In genomic region chr3:98777801-98778220, GRCh38 we compare ENCODE assay signal across 11 cellular contexts. TPM values are rescaled to one million over a fixed set of nuclear protein-coding genes. Genes with fewer than 3 reads are reported as not detected.
DNase-seq lines count a peak whose midpoint lies in the region; ATAC-seq and TF ChIP-seq lines count a peak whose summit lies in the region.
"Had no signal": no experiment of that assay in that cellular context is flagged by ENCODE, and none has a peak within 500 bp of the region (broad histone marks: within the 10 kb centered on the region; RNA-seq: fewer than 3 reads in every experiment).

No MANE protein-coding gene starts in this region.

- peak; percentile 65 for DNase-seq in EL
- DNase-seq in fibroblast of villous mesenchyme (ENCODE audit: low read depth): peak; percentile 92
- no peak for DNase-seq in KG1 (lab: John Stamatoyannopoulos, UW)
- DNase-seq in superior temporal gyrus (ENCODE audit: extremely low spot score): no peak
- DNase-seq: COR-L47, upper lobe of left lung had no signal

- H3K36me3 ChIP-seq in skeletal muscle satellite cell (ENCODE audit: insufficient read depth, low read length): no peaks in the 10 kb centered on the region

- peak overlapping the region; percentile 47 for H3K4me2 ChIP-seq in skeletal muscle satellite cell (ENCODE audit: low read length)

- peak overlapping the region; percentile 42 for H3K27ac ChIP-seq in VCaP

- no peak overlapping the region for H3K4me3 ChIP-seq in fibroblast of villous mesenchyme (ENCODE audit: low read depth, low read length)
- no peak overlapping the region for H3K4me3 ChIP-seq in skeletal muscle satellite cell (ENCODE audit: low read length)
- H3K4me3 ChIP-seq: upper lobe of left lung had no signal

- ATAC-seq in HG02763 (IDR thresholded peaks at IDR 0.05; ENCODE audit: unreplicated experiment) (no peak), HG02623 (IDR thresholded peaks at IDR 0.05; ENCODE audit: unreplicated experiment) (no peak)

- no peaks in the 10 kb centered on the region for H3K27me3 ChIP-seq in skeletal muscle satellite cell (ENCODE audit: control insufficient read depth, insufficient read depth, low read length)
- H3K27me3 ChIP-seq: upper lobe of left lung had no signal

- H3K9ac ChIP-seq in skeletal muscle satellite cell (ENCODE audit: low read depth, low read length): no peak overlapping the region

- H3K9me3 ChIP-seq in skeletal muscle satellite cell (replicated peaks; ENCODE audit: low read length): no peaks in the 10 kb centered on the region
- H3K9me3 ChIP-seq: upper lobe of left lung had no signal

- H3K4me1 ChIP-seq in skeletal muscle satellite cell (ENCODE audit: control insufficient read depth, insufficient read depth, low read length): peaks cover 35% of the 10 kb centered on the region

- peak; percentile 17; the same call in 1 of the 2 replicates for TF ChIP-seq CTCF in VCaP (conservative IDR thresholded peaks at IDR 0.05)
- TF ChIP-seq CTCF in fibroblast of villous mesenchyme (IDR thresholded peaks at IDR 0.05; ENCODE audit: insufficient read depth, low read depth, low read length): peak; percentile 25

RNA-seq across cellular contexts. Expression of gene ST3GAL6, which starts 14.7 kb away (rescaled TPM):
- 3.9 and 5.2 TPM in 2 replicates for total RNA-seq in fibroblast of villous mesenchyme
- total RNA-seq in skeletal muscle satellite cell (2012; rRNA removed): 2.0 and 3.5 TPM in 2 replicates
- total RNA-seq: NCI-H460 had no signal

Comparison
In these comparisons a context has a peak if more than half of its experiments do, and no peak if none do; other contexts are left out.
1. DNase-seq: peak in EL (single experiment) and fibroblast of villous mesenchyme (single experiment); none in KG1 (single experiment) and superior temporal gyrus (single experiment).